Comparison of ENCODE assay signal across 13 cellular contexts in genomic region chr17:79969906-79970305, GRCh38.
A peak's percentile ranks its signal among the peaks of the same experiment; 100 is the strongest.
DNase-seq lines count a peak whose midpoint lies in the region; ATAC-seq, FAIRE-seq and TF ChIP-seq lines count a peak whose summit lies in the region.
"Had no signal": no experiment of that assay in that cellular context is flagged by ENCODE, and none has a peak within 500 bp of the region (broad histone marks: within the 10 kb centered on the region; RNA-seq: fewer than 3 reads in every experiment).

No MANE protein-coding gene starts in this region.

- H3K9ac ChIP-seq in mammary epithelial cell (ENCODE audit: insufficient read depth, low read length) (no peak overlapping the region), MM.1S (ENCODE audit: low read length) (no peak overlapping the region)

- WGBS in A549 (ENCODE audit: missing lambda C conversion rate) = 89% methylated on average over 7 of the region's 7 CpGs
- 6% methylated on average over 7 of the region's 7 CpGs for WGBS in mammary epithelial cell (ENCODE audit: low coverage, missing lambda C conversion rate)

- CTCF ChIA-PET in A549 (lab: Yijun Ruan, JAX) (interaction anchor here (0.8 to 3.1 kb wide), 16 partner anchors 8 to 183 kb away, joined by 3 to 12 read pairs (median 3); partner anchors contain the start of gene CBX4), mammary epithelial cell (lab: Charles Lee; ENCODE audit: low non-redundant PET) (interaction anchor here (0.7 kb wide), 1 partner anchor 155 kb away, joined by 6 read pairs; no protein-coding TSS in a partner anchor)

- DNase-seq in A549 (ENCODE audit: low read depth in 1 of 2, low spot score in 1 of 2) (no peak), mammary epithelial cell (peak; percentile 97), epithelial cell of prostate (ENCODE audit: low read depth, low spot score) (peak; percentile 73), sciatic nerve (ENCODE audit: low spot score) (peak; percentile 17), MM.1S (no peak)
- DNase-seq: 8988T, ACHN, Calu3, DMS 273 treated with DMSO at 0.1 percent for 48 hours had no signal

- no peak overlapping the region for H3K27ac ChIP-seq in A549
- peak overlapping the region; percentile 72 for H3K27ac ChIP-seq in mammary epithelial cell (ENCODE audit: insufficient read depth, low read depth, low read length)
- H3K27ac ChIP-seq in epithelial cell of prostate = peak overlapping the region; percentile 32
- H3K27ac ChIP-seq in MM.1S (ENCODE audit: low read length) = no peak overlapping the region
- H3K27ac ChIP-seq: HL-60 had no signal

- dilution Hi-C loops in mammary epithelial cell (cut with HindIII; ENCODE audit: low sequenced_read_pairs) = loop anchor here (10.0 kb wide), 1 partner anchor 95 kb away; no protein-coding TSS in a partner anchor

- in situ Hi-C loops in mammary epithelial cell (cut with MboI; ENCODE audit: low sequenced_read_pairs in 2 of 2) = no loop called here

- H3K4me3 ChIP-seq in A549 = no peak overlapping the region
- no peak overlapping the region for H3K4me3 ChIP-seq in mammary epithelial cell (replicated peaks in 1 of 3; ENCODE audit: insufficient read depth in 1 of 3, low read depth in 2 of 3, low read length in 3 of 3)
- H3K4me3 ChIP-seq in MM.1S (ENCODE audit: low read length) = no peak overlapping the region
- H3K4me3 ChIP-seq: GM23338 had no signal

- peak; percentile 32 for FAIRE-seq in A549 (lab: Jason Lieb, UNC)

- intact Hi-C loops in mammary epithelial cell (cut with micrococcal nuclease) = loop anchor here (5.0 kb wide), 1 partner anchor 133 kb away; the partner anchor contains the start of gene CBX4
- intact Hi-C loops in sciatic nerve (cut with DNase I) = no loop called here

- H4K20me1 ChIP-seq in mammary epithelial cell (ENCODE audit: insufficient read depth, low read length) = no peaks in the 10 kb centered on the region
- no peaks in the 10 kb centered on the region for H4K20me1 ChIP-seq in MM.1S (ENCODE audit: insufficient read depth, low read length)

- TF ChIP-seq EP300 in A549 (IDR thresholded peaks at IDR 0.05) = no peak

- POLR2A ChIA-PET in A549 (lab: Yijun Ruan, JAX) = interaction anchor here (1.2 kb wide), 1 partner anchor 130 kb away, joined by 5 read pairs; the partner anchor contains the start of gene CBX4

- no peaks in the 10 kb centered on the region for H3K9me3 ChIP-seq in A549
- H3K9me3 ChIP-seq in mammary epithelial cell (replicated peaks; ENCODE audit: insufficient read depth, low read length) = no peaks in the 10 kb centered on the region
- no peaks in the 10 kb centered on the region for H3K9me3 ChIP-seq in MM.1S (replicated peaks; ENCODE audit: insufficient read depth, low read length)

- no peaks in the 10 kb centered on the region for H3K27me3 ChIP-seq in mammary epithelial cell (ENCODE audit: insufficient read depth, low read length)
- peaks cover 99% of the 10 kb centered on the region for H3K27me3 ChIP-seq in MM.1S (replicated peaks; ENCODE audit: insufficient read depth, low read length)

- no peak for TF ChIP-seq CTCF in A549 (IDR thresholded peaks at IDR 0.05)
- no peak for TF ChIP-seq CTCF in mammary epithelial cell (conservative IDR thresholded peaks at IDR 0.05 in 1 of 2, IDR thresholded peaks at IDR 0.05 in 1 of 2; ENCODE audit: extremely low read depth in 1 of 2, insufficient read depth in 1 of 2, low read depth in 1 of 2, low read length in 2 of 2)
- no peak for TF ChIP-seq CTCF in MM.1S (IDR thresholded peaks at IDR 0.05; ENCODE audit: low read length)

- peaks cover 3% of the 10 kb centered on the region for H3K36me3 ChIP-seq in mammary epithelial cell (ENCODE audit: insufficient read depth, low read length)
- H3K36me3 ChIP-seq in MM.1S (replicated peaks; ENCODE audit: insufficient read depth, low read length) = no peaks in the 10 kb centered on the region

- no peaks in the 10 kb centered on the region for H3F3A ChIP-seq in MM.1S (ENCODE audit: insufficient read depth, low read length)

- H3K9me2 ChIP-seq in MM.1S (replicated peaks; ENCODE audit: insufficient read depth, low read length) = no peaks in the 10 kb centered on the region

- H3K4me2 ChIP-seq in A549 = no peak overlapping the region
- peak overlapping the region; percentile 26 for H3K4me2 ChIP-seq in mammary epithelial cell (ENCODE audit: insufficient read depth, low read depth, low read length)
- H3K4me2 ChIP-seq in MM.1S (ENCODE audit: low read depth, low read length) = no peak overlapping the region
- H3K4me2 ChIP-seq: GM23338 had no signal

- TF ChIP-seq POLR2A in A549 (IDR thresholded peaks at IDR 0.05; ENCODE audit: low read length) = no peak

- H2AFZ ChIP-seq in mammary epithelial cell (ENCODE audit: low read depth, low read length) (peak overlapping the region; percentile 23), MM.1S (ENCODE audit: low read length) (no peak overlapping the region)
- H2AFZ ChIP-seq: GM23338 had no signal

- TF ChIP-seq RAD21 in A549 (conservative IDR thresholded peaks at IDR 0.05 in 1 of 2, IDR thresholded peaks at IDR 0.05 in 1 of 2) = no peak

- no peak for ATAC-seq in A549
- no peak for ATAC-seq in sciatic nerve
- no peak for ATAC-seq in GM19035 (IDR thresholded peaks at IDR 0.05; ENCODE audit: unreplicated experiment)
- no peak for ATAC-seq in GM21528 (IDR thresholded peaks at IDR 0.05; ENCODE audit: low FRiP score, unreplicated experiment)

- BruUV-seq in mammary epithelial cell (replicated peaks; lab: Mats Ljungman, UMichigan) = no TSS peak

- H3K79me2 ChIP-seq in mammary epithelial cell (ENCODE audit: insufficient read depth, low read length) = no peaks in the 10 kb centered on the region
- no peaks in the 10 kb centered on the region for H3K79me2 ChIP-seq in MM.1S (ENCODE audit: low read length)

- H3K4me1 ChIP-seq in A549 (no peaks in the 10 kb centered on the region), mammary epithelial cell (ENCODE audit: insufficient read depth, low read length) (peaks cover 6% of the 10 kb centered on the region), MM.1S (ENCODE audit: low read length) (no peaks in the 10 kb centered on the region)

TF ChIP-seq in A549, 52 proteins besides CTCF, POLR2A, EP300 and RAD21:
- TF ChIP-seq EHMT2 (IDR thresholded peaks at IDR 0.05; ENCODE audit: low read depth) (no peak), PHF8 (IDR thresholded peaks at IDR 0.05; ENCODE audit: borderline replicate concordance, low read depth) (no peak), JUN (IDR thresholded peaks at IDR 0.05) (no peak), MAFK (IDR thresholded peaks at IDR 0.05; ENCODE audit: partially characterized antibody) (no peak), FOSB (CRISPR knock-in tag; IDR thresholded peaks at IDR 0.05) (no peak), CBX2 (IDR thresholded peaks at IDR 0.05; ENCODE audit: borderline replicate concordance, low read depth) (no peak), HOXB13 (CRISPR knock-in tag; IDR thresholded peaks at IDR 0.05; ENCODE audit: low read depth) (no peak), EHF (CRISPR knock-in tag; IDR thresholded peaks at IDR 0.05) (no peak), SREBF2 (IDR thresholded peaks at IDR 0.05) (no peak), NFE2L2 (conservative IDR thresholded peaks at IDR 0.05; ENCODE audit: low read length) (no peak)
- TF ChIP-seq, protein P1, sequence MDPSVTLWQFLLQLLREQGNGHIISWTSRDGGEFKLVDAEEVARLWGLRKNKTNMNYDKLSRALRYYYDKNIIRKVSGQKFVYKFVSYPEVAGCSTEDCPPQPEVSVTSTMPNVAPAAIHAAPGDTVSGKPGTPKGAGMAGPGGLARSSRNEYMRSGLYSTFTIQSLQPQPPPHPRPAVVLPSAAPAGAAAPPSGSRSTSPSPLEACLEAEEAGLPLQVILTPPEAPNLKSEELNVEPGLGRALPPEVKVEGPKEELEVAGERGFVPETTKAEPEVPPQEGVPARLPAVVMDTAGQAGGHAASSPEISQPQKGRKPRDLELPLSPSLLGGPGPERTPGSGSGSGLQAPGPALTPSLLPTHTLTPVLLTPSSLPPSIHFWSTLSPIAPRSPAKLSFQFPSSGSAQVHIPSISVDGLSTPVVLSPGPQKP (IDR thresholded peaks at IDR 0.05; ENCODE audit: low read depth, low read length) = no peak

Comparison
In these comparisons a context has a peak if more than half of its experiments do, and no peak if none do; other contexts are left out.
1. DNase-seq: peak in mammary epithelial cell (single experiment), epithelial cell of prostate (single experiment) and sciatic nerve (single experiment); none in A549 (0 of 2) and MM.1S (single experiment).
2. H3K27ac ChIP-seq: peak in mammary epithelial cell (single experiment) and epithelial cell of prostate (single experiment); none in A549 (0 of 2) and MM.1S (single experiment).